Comparison of ENCODE assay signal across 19 cellular contexts in genomic region chr7:85031475-85031874, GRCh38.
DNase-seq lines count a peak whose midpoint lies in the region; ATAC-seq, FAIRE-seq and TF ChIP-seq lines count a peak whose summit lies in the region.
"Had no signal": no experiment of that assay in that cellular context is flagged by ENCODE, and none has a peak within 500 bp of the region (broad histone marks: within the 10 kb centered on the region; RNA-seq: fewer than 3 reads in every experiment).

No MANE protein-coding gene starts in this region.

- H3K9me2 ChIP-seq in hepatocyte (replicated peaks; ENCODE audit: insufficient read depth) = no peaks in the 10 kb centered on the region

- TF ChIP-seq CTCF in hepatocyte (IDR thresholded peaks at IDR 0.05; ENCODE audit: poor library complexity) = no peak
- TF ChIP-seq CTCF in smooth muscle cell (IDR thresholded peaks at IDR 0.05; ENCODE audit: borderline replicate concordance, insufficient read depth, poor library complexity, severe bottlenecking) = no peak

- no peak overlapping the region for H2AFZ ChIP-seq in hepatocyte
- H2AFZ ChIP-seq in smooth muscle cell (ENCODE audit: low read depth) = no peak overlapping the region
- H2AFZ ChIP-seq: GM23338 had no signal

- H3K4me2 ChIP-seq in hepatocyte (peak overlapping the region; percentile 2), smooth muscle cell (peak overlapping the region; percentile 38)
- H3K4me2 ChIP-seq: BLaER1, GM23338 had no signal

- no peak overlapping the region for H3K4me3 ChIP-seq in SJCRH30
- no peak overlapping the region for H3K4me3 ChIP-seq in hepatocyte
- H3K4me3 ChIP-seq in smooth muscle cell = no peak overlapping the region
- H3K4me3 ChIP-seq: BLaER1, GM23338, HAP-1 had no signal

- no peaks in the 10 kb centered on the region for H3F3A ChIP-seq in smooth muscle cell (ENCODE audit: low read depth)

- H3K9ac ChIP-seq in smooth muscle cell (ENCODE audit: low read depth) = no peak overlapping the region
- H3K9ac ChIP-seq: BLaER1 had no signal

- H4K20me1 ChIP-seq in hepatocyte (ENCODE audit: insufficient read depth, poor library complexity, severe bottlenecking) (no peaks in the 10 kb centered on the region), smooth muscle cell (ENCODE audit: low read depth) (no peaks in the 10 kb centered on the region)
- H4K20me1 ChIP-seq: BLaER1 had no signal

- peak; percentile 3 for FAIRE-seq in G401.6 (lab: Jason Lieb, UNC)
- FAIRE-seq: GM12891 had no signal

- 20% methylated on average over 3 of the region's 3 CpGs for WGBS in hepatocyte (ENCODE audit: low lambda C conversion rate, missing lambda C conversion rate)
- WGBS in smooth muscle cell (ENCODE audit: low lambda C conversion rate) = 79% methylated on average over 3 of the region's 3 CpGs

- no peaks in the 10 kb centered on the region for H3K9me3 ChIP-seq in SJCRH30 (replicated peaks)
- no peaks in the 10 kb centered on the region for H3K9me3 ChIP-seq in hepatocyte (ENCODE audit: low read depth)
- H3K9me3 ChIP-seq in smooth muscle cell (replicated peaks; ENCODE audit: low read depth) = no peaks in the 10 kb centered on the region
- H3K9me3 ChIP-seq: BLaER1, Caco-2, HAP-1 had no signal

- H3K79me2 ChIP-seq in hepatocyte (no peaks in the 10 kb centered on the region), smooth muscle cell (ENCODE audit: low read depth) (no peaks in the 10 kb centered on the region)

- DNase-seq in SJCRH30 (no peak), hepatocyte (ENCODE audit: low spot score) (no peak), smooth muscle cell (lab: John Stamatoyannopoulos, UW; ENCODE audit: unreplicated experiment) (no peak), NCI-H226 (no peak), midbrain (lab: John Stamatoyannopoulos, UW) (no peak)
- DNase-seq: CD4-positive, CD25-positive, alpha-beta regulatory T cell; CD8-positive, alpha-beta T cell; DMS153; DND-41; GF-D8 had no signal

- H3K36me3 ChIP-seq in SJCRH30 (no peaks in the 10 kb centered on the region), hepatocyte (replicated peaks; ENCODE audit: insufficient read depth, low read depth) (no peaks in the 10 kb centered on the region), smooth muscle cell (ENCODE audit: low read depth) (no peaks in the 10 kb centered on the region)
- H3K36me3 ChIP-seq: BLaER1, HAP-1 had no signal

- H3K27me3 ChIP-seq in SJCRH30 = no peaks in the 10 kb centered on the region
- no peaks in the 10 kb centered on the region for H3K27me3 ChIP-seq in hepatocyte
- H3K27me3 ChIP-seq in smooth muscle cell (ENCODE audit: low read depth) = no peaks in the 10 kb centered on the region
- H3K27me3 ChIP-seq: BLaER1 had no signal

- peak overlapping the region; percentile 73 for H3K27ac ChIP-seq in SJCRH30
- H3K27ac ChIP-seq in hepatocyte = peak overlapping the region; percentile 0
- peak overlapping the region; percentile 29 for H3K27ac ChIP-seq in smooth muscle cell (ENCODE audit: low read depth)
- H3K27ac ChIP-seq: 22Rv1, BLaER1, C4-2B had no signal

- H3K4me1 ChIP-seq in SJCRH30 (peaks cover 21% of the 10 kb centered on the region), hepatocyte (ENCODE audit: insufficient read depth) (peaks cover 15% of the 10 kb centered on the region), smooth muscle cell (ENCODE audit: low read depth) (no peaks in the 10 kb centered on the region)
- H3K4me1 ChIP-seq: BLaER1 had no signal

- ATAC-seq in GM21390 (IDR thresholded peaks at IDR 0.05; ENCODE audit: unreplicated experiment) = no peak
- ATAC-seq: CD8-positive, alpha-beta T cell; GM23338 had no signal

Comparison
In these comparisons a context has a peak if more than half of its experiments do, and no peak if none do; other contexts are left out.
1. H3K27ac ChIP-seq: peak in every context shown above with its lines; median percentile 73 in SJCRH30; 29 in smooth muscle cell; 0 in hepatocyte.